13 cellular contexts compared by ENCODE assay signal in the genomic region with DNA sequence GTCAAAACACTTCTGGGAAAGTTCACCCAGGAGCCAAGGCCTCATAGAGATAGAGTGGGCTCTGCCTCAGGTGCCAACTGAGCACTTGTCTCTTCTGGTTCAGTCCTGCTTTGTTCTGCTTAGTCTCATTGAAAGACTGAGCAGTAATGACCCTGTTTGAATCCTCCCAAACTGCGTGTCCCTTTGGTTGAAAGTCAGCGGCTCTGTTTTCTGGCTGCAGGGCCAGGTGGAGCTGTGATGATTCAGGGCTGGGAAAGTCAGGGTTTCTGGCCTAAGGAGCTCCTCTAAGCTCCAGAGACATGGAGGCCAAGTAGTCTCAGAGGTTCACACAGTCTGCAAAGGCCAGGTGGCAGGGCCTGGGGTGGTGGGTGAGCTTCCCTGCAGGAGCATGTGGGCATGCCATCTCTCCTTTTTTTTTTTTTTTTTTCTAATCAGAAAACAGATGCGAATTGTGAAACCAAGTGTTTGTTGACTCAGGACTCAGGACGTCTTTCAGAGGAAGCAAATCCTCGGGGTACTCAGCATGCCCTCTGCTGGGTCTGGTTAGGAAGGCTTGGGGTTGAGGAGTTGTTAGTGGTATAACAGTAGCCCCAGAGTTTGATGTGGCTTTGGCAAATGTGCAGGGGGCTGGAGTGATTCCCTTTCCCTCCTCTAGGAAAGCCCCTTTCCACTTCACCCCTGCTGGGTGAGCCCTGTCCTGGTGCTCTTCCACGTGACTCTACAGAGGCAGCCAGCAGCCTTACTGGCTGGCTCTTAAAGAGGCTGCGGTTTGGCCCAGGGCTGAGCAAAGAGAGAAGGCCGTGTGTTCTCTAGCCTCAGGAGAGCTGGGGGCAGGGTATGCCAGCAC. TPM values are rescaled to one million over a fixed set of nuclear protein-coding genes. Genes with fewer than 3 reads are reported as not detected.
DNase-seq lines count a peak whose midpoint lies in the region; ATAC-seq and TF ChIP-seq lines count a peak whose summit lies in the region.
"Had no signal": no experiment of that assay in that cellular context is flagged by ENCODE, and none has a peak within 500 bp of the region (broad histone marks: within the 10 kb centered on the region; RNA-seq: fewer than 3 reads in every experiment).

No MANE protein-coding gene starts in this region.

- ATAC-seq in left lung (peak; percentile 86), HG02981 (IDR thresholded peaks at IDR 0.05; ENCODE audit: unreplicated experiment) (no peak), HG02623 (IDR thresholded peaks at IDR 0.05; ENCODE audit: unreplicated experiment) (no peak), GM21825 (IDR thresholded peaks at IDR 0.05; ENCODE audit: unreplicated experiment) (no peak)
- no peak for ATAC-seq in naive thymus-derived CD8-positive, alpha-beta T cell
- ATAC-seq: activated T-helper 17 cell treated with anti-CD3 and anti-CD28 coated beads, Interleukin-2, amount 50 U/mL, for 72 hours; CD8-positive, alpha-beta T cell had no signal

- TF ChIP-seq CTCF in AG09309 (IDR thresholded peaks at IDR 0.05; ENCODE audit: control insufficient read depth, insufficient read depth, low read depth, low read length, missing control alignments) (peak; percentile 39), left lung (IDR thresholded peaks at IDR 0.05) (no peak)

- peak overlapping the region; percentile 41 to 45 for H3K27ac ChIP-seq in left lung

- H3K9me3 ChIP-seq in left lung: no peaks in the 10 kb centered on the region
- H3K9me3 ChIP-seq: uterus had no signal

- intact Hi-C loops in left lung (cut with DNase I): no loop called here

- no peaks in the 10 kb centered on the region for H3K36me3 ChIP-seq in left lung
- H3K36me3 ChIP-seq: uterus had no signal

- POLR2A ChIA-PET in naive thymus-derived CD8-positive, alpha-beta T cell (lab: Charles Lee): no interaction called here

- H3K36me3 Mint-ChIP-seq in naive thymus-derived CD8-positive, alpha-beta T cell: no peaks in the 10 kb centered on the region
- H3K36me3 Mint-ChIP-seq: CD8-positive, alpha-beta T cell had no signal

- no peaks in the 10 kb centered on the region for H3K9me3 Mint-ChIP-seq in naive thymus-derived CD8-positive, alpha-beta T cell
- H3K9me3 Mint-ChIP-seq: activated T-helper 17 cell treated with anti-CD3 and anti-CD28 coated beads, Interleukin-2, amount 50 U/mL, for 72 hours; CD8-positive, alpha-beta T cell had no signal

- no peaks in the 10 kb centered on the region for H3K4me1 Mint-ChIP-seq in naive thymus-derived CD8-positive, alpha-beta T cell
- H3K4me1 Mint-ChIP-seq: activated T-helper 17 cell treated with anti-CD3 and anti-CD28 coated beads, Interleukin-2, amount 50 U/mL, for 72 hours had no signal

- H3K4me3 ChIP-seq in AG09309 (ENCODE audit: control insufficient read depth, low read depth, low read length) (no peak overlapping the region), left lung (no peak overlapping the region)
- H3K4me3 ChIP-seq in Jurkat, Clone E6-1 (ENCODE audit: low read length): no peak overlapping the region
- H3K4me3 ChIP-seq: uterus had no signal

- DNase-seq in AG09309 (ENCODE audit: low read depth) (no peak), brain pericyte (ENCODE audit: low read depth, low spot score) (peak; percentile 71), left lung (peak in 1 of 2 donors; percentile 73)
- peak; percentile 7 for DNase-seq in Jurkat, Clone E6-1 (ENCODE audit: low read depth, low spot score)
- DNase-seq in naive thymus-derived CD8-positive, alpha-beta T cell: no peak
- DNase-seq: CD8-positive, alpha-beta T cell; NCI-H1694 treated with DMSO at 0.1 percent for 48 hours; stimulated activated CD4-positive, alpha-beta T cell treated with anti-CD3 and anti-CD28 coated beads, Interleukin-2, amount 100 ng/mL, for 24 hours had no signal

- no peak overlapping the region for H3K4me3 Mint-ChIP-seq in naive thymus-derived CD8-positive, alpha-beta T cell
- H3K4me3 Mint-ChIP-seq: activated T-helper 17 cell treated with anti-CD3 and anti-CD28 coated beads, Interleukin-2, amount 50 U/mL, for 72 hours; CD8-positive, alpha-beta T cell had no signal

- H3K27me3 Mint-ChIP-seq in naive thymus-derived CD8-positive, alpha-beta T cell: peaks cover 0 to 10% (median 2%) of the 10 kb centered on the region in 5 donors

- H3K4me1 ChIP-seq in left lung: peaks cover 6 to 18% of the 10 kb centered on the region in 2 donors
- H3K4me1 ChIP-seq: uterus had no signal

- peak overlapping the region in 1 of 10 donors; percentile 73 for H3K27ac Mint-ChIP-seq in naive thymus-derived CD8-positive, alpha-beta T cell
- H3K27ac Mint-ChIP-seq: activated T-helper 17 cell treated with anti-CD3 and anti-CD28 coated beads, Interleukin-2, amount 50 U/mL, for 72 hours; CD8-positive, alpha-beta T cell had no signal

- no peaks in the 10 kb centered on the region for H3K27me3 ChIP-seq in left lung
- H3K27me3 ChIP-seq: uterus had no signal

RNA-seq across cellular contexts. Expression of gene TMEM17, which starts 38.3 kb away (rescaled TPM):
- polyA plus RNA-seq in Jurkat, Clone E6-1 (2012; ENCODE audit: insufficient read depth, insufficient read length): 1.8 TPM
- 1 to 10 TPM; 1.8 to 2.7 TPM for total RNA-seq in left lung
- not detected for total RNA-seq in naive thymus-derived CD8-positive, alpha-beta T cell
- polyA plus RNA-seq in naive thymus-derived CD8-positive, alpha-beta T cell: not detected
- total RNA-seq: CD8-positive, alpha-beta T cell had no signal

Comparison
In these comparisons a context has a peak if more than half of its experiments do, and no peak if none do; other contexts are left out.
1. DNase-seq: peak in Jurkat, Clone E6-1 (single experiment) and brain pericyte (single experiment); none in AG09309 (single experiment) and naive thymus-derived CD8-positive, alpha-beta T cell (0 of 10).